ENCODE assay signal across 10 cellular contexts in genomic region chr14:53894456-53894855, GRCh38.
DNase-seq lines count a peak whose midpoint lies in the region; ATAC-seq and TF ChIP-seq lines count a peak whose summit lies in the region.
"Had no signal": no experiment of that assay in that cellular context is flagged by ENCODE, and none has a peak within 500 bp of the region (broad histone marks: within the 10 kb centered on the region; RNA-seq: fewer than 3 reads in every experiment).

No MANE protein-coding gene starts in this region.

- DNase-seq in SJCRH30 (peak in 1 of 2 experiments; percentile 55), osteoblast (ENCODE audit: insufficient read length, low spot score, missing footprints) (peak; percentile 49), Right ventricle myocardium inferior (ENCODE audit: missing footprints) (no peak), occipital lobe (lab: John Stamatoyannopoulos, UW) (no peak)
- DNase-seq in T-helper 2 cell treated with Interferon-gamma antibody and Interleukin-4, amounts not matched to agents 5 μg/mL and 100 μg/mL, for 36 hours (ENCODE audit: low spot score) = no peak
- DNase-seq in natural killer cell treated with Interleukin-12 subunit alpha and Interleukin-12 subunit beta and Interleukin-15 and Interleukin-18, amount 100 ng/mL, for 72 hours (ENCODE audit: low spot score) = no peak
- DNase-seq: activated T-cell treated with anti-CD3 and anti-CD28 coated beads, Interleukin-2, amount 50 U/mL, for 48 hours; H9 had no signal

- H3K27me3 Mint-ChIP-seq in T-helper 2 cell treated with Interferon-gamma antibody and Interleukin-4, amounts not matched to agents 5 μg/mL and 100 μg/mL, for 36 hours (ENCODE audit: low read depth) = no peaks in the 10 kb centered on the region
- H3K27me3 Mint-ChIP-seq in natural killer cell treated with Interleukin-12 subunit alpha and Interleukin-12 subunit beta and Interleukin-15 and Interleukin-18, amount 100 ng/mL, for 72 hours = no peaks in the 10 kb centered on the region

- H3K4me1 ChIP-seq in SJCRH30 (peaks cover 24% of the 10 kb centered on the region), osteoblast (ENCODE audit: insufficient read depth, low read length) (peaks cover 11% of the 10 kb centered on the region)

- H3K4me2 ChIP-seq in osteoblast (ENCODE audit: insufficient read depth, low read length) = peak overlapping the region; percentile 59

- no peaks in the 10 kb centered on the region for H3K79me2 ChIP-seq in osteoblast (ENCODE audit: insufficient read depth, low read length)

- H3K4me3 ChIP-seq in SJCRH30 = no peak overlapping the region
- no peak overlapping the region for H3K4me3 ChIP-seq in osteoblast (ENCODE audit: insufficient read depth, low read length)

- H3K9me3 ChIP-seq in SJCRH30 (replicated peaks) = no peaks in the 10 kb centered on the region; the same call in 1 of the 2 replicates
- no peaks in the 10 kb centered on the region for H3K9me3 ChIP-seq in osteoblast (ENCODE audit: low read depth, low read length)

- TF ChIP-seq CTCF in osteoblast (IDR thresholded peaks at IDR 0.05; ENCODE audit: extremely low read depth, low read depth, low read length) = no peak

- peaks cover 4% of the 10 kb centered on the region for H3K4me1 Mint-ChIP-seq in T-helper 2 cell treated with Interferon-gamma antibody and Interleukin-4, amounts not matched to agents 5 μg/mL and 100 μg/mL, for 36 hours (ENCODE audit: low read depth)
- no peaks in the 10 kb centered on the region for H3K4me1 Mint-ChIP-seq in natural killer cell treated with Interleukin-12 subunit alpha and Interleukin-12 subunit beta and Interleukin-15 and Interleukin-18, amount 100 ng/mL, for 72 hours (ENCODE audit: low read depth in 2 of 2)

- H3K27ac ChIP-seq in SJCRH30 (peak overlapping the region; percentile 56), osteoblast (ENCODE audit: low read depth, low read length) (no peak overlapping the region)

- no peaks in the 10 kb centered on the region for H3K27me3 ChIP-seq in SJCRH30
- H3K27me3 ChIP-seq in osteoblast (ENCODE audit: insufficient read depth, low read length) = peaks cover 6% of the 10 kb centered on the region

- no peak overlapping the region for H3K4me3 Mint-ChIP-seq in T-helper 2 cell treated with Interferon-gamma antibody and Interleukin-4, amounts not matched to agents 5 μg/mL and 100 μg/mL, for 36 hours
- no peak overlapping the region for H3K4me3 Mint-ChIP-seq in natural killer cell treated with Interleukin-12 subunit alpha and Interleukin-12 subunit beta and Interleukin-15 and Interleukin-18, amount 100 ng/mL, for 72 hours
- H3K4me3 Mint-ChIP-seq: H9 had no signal

- no peaks in the 10 kb centered on the region for H3K36me3 ChIP-seq in SJCRH30
- no peaks in the 10 kb centered on the region for H3K36me3 ChIP-seq in osteoblast (ENCODE audit: insufficient read depth, low read length)

- intact Hi-C loops in Right ventricle myocardium inferior (cut with DNase I) = loop anchor here (5.0 kb wide), 1 partner anchor 58 kb away; no protein-coding TSS in a partner anchor

- H3K9me3 Mint-ChIP-seq in T-helper 2 cell treated with Interferon-gamma antibody and Interleukin-4, amounts not matched to agents 5 μg/mL and 100 μg/mL, for 36 hours = no peaks in the 10 kb centered on the region
- H3K9me3 Mint-ChIP-seq in natural killer cell treated with Interleukin-12 subunit alpha and Interleukin-12 subunit beta and Interleukin-15 and Interleukin-18, amount 100 ng/mL, for 72 hours = peaks cover 6% of the 10 kb centered on the region
- H3K9me3 Mint-ChIP-seq: H9 had no signal

- no peak overlapping the region for H3K27ac Mint-ChIP-seq in T-helper 2 cell treated with Interferon-gamma antibody and Interleukin-4, amounts not matched to agents 5 μg/mL and 100 μg/mL, for 36 hours
- H3K27ac Mint-ChIP-seq in natural killer cell treated with Interleukin-12 subunit alpha and Interleukin-12 subunit beta and Interleukin-15 and Interleukin-18, amount 100 ng/mL, for 72 hours = no peak overlapping the region
- H3K27ac Mint-ChIP-seq: H9 had no signal

- H2AFZ ChIP-seq in osteoblast (ENCODE audit: low read length) = peak overlapping the region; percentile 18

- no peaks in the 10 kb centered on the region for H3K36me3 Mint-ChIP-seq in T-helper 2 cell treated with Interferon-gamma antibody and Interleukin-4, amounts not matched to agents 5 μg/mL and 100 μg/mL, for 36 hours (ENCODE audit: low read depth)
- no peaks in the 10 kb centered on the region for H3K36me3 Mint-ChIP-seq in natural killer cell treated with Interleukin-12 subunit alpha and Interleukin-12 subunit beta and Interleukin-15 and Interleukin-18, amount 100 ng/mL, for 72 hours

- no peaks in the 10 kb centered on the region for H4K20me1 ChIP-seq in osteoblast (ENCODE audit: insufficient read depth, low read length)

- ATAC-seq in GM18519 (IDR thresholded peaks at IDR 0.05; ENCODE audit: low FRiP score, unreplicated experiment) (peak; percentile 94), HG02623 (IDR thresholded peaks at IDR 0.05; ENCODE audit: unreplicated experiment) (peak; percentile 63), Right ventricle myocardium inferior (no peak)
- ATAC-seq in natural killer cell treated with Interleukin-12 subunit alpha and Interleukin-12 subunit beta and Interleukin-15 and Interleukin-18, amount 100 ng/mL, for 72 hours = no peak

Comparison
In these comparisons a context has a peak if more than half of its experiments do, and no peak if none do; other contexts are left out.
1. ATAC-seq: peak in GM18519 (single experiment) and HG02623 (single experiment); none in Right ventricle myocardium inferior (single experiment) and natural killer cell treated with Interleukin-12 subunit alpha and Interleukin-12 subunit beta and Interleukin-15 and Interleukin-18, amount 100 ng/mL, for 72 hours (0 of 2).